In genomic region chr1:28279721-28280120, GRCh38 we compare ENCODE assay signal across 19 cellular contexts. TPM values are rescaled to one million over a fixed set of nuclear protein-coding genes. Genes with fewer than 3 reads are reported as not detected.
DNase-seq lines count a peak whose midpoint lies in the region; ATAC-seq, FAIRE-seq and TF ChIP-seq lines count a peak whose summit lies in the region.
"Had no signal": no experiment of that assay in that cellular context is flagged by ENCODE, and none has a peak within 500 bp of the region (broad histone marks: within the 10 kb centered on the region; RNA-seq: fewer than 3 reads in every experiment).

No MANE protein-coding gene starts in this region.

- H3K9me3 Mint-ChIP-seq in activated T-helper 17 cell treated with anti-CD3 and anti-CD28 coated beads, Interleukin-2, amount 50 U/mL, for 72 hours = no peaks in the 10 kb centered on the region
- H3K9me3 Mint-ChIP-seq in stimulated activated effector memory CD8-positive, alpha-beta T cell treated with anti-CD3 and anti-CD28 coated beads, Interleukin-12 subunit alpha, Interleukin-12 subunit beta, amount 100 ng/mL, for 72 hours = no peaks in the 10 kb centered on the region
- H3K9me3 Mint-ChIP-seq: CD8-positive, alpha-beta T cell had no signal

- H3K4me1 ChIP-seq in HEK293 (ENCODE audit: control insufficient read depth, insufficient read depth, low read length) = no peaks in the 10 kb centered on the region
- peaks cover 3 to 5% of the 10 kb centered on the region in 2 donors for H3K4me1 ChIP-seq in kidney (ENCODE audit: control insufficient read depth in 1 of 2, insufficient read depth in 1 of 2, low read depth in 1 of 2, low read length in 2 of 2)
- no peaks in the 10 kb centered on the region for H3K4me1 ChIP-seq in GM23248 (ENCODE audit: insufficient read depth)
- no peaks in the 10 kb centered on the region for H3K4me1 ChIP-seq in testis
- H3K4me1 ChIP-seq in heart left ventricle = peaks cover 0 to 30% (median 2%) of the 10 kb centered on the region in 12 donors
- H3K4me1 ChIP-seq: HAP-1 had no signal

- H3K4me1 Mint-ChIP-seq in activated T-helper 17 cell treated with anti-CD3 and anti-CD28 coated beads, Interleukin-2, amount 50 U/mL, for 72 hours = peaks cover 4% of the 10 kb centered on the region
- H3K4me1 Mint-ChIP-seq in stimulated activated effector memory CD8-positive, alpha-beta T cell treated with anti-CD3 and anti-CD28 coated beads, Interleukin-12 subunit alpha, Interleukin-12 subunit beta, amount 100 ng/mL, for 72 hours = peaks cover 9% of the 10 kb centered on the region
- H3K4me1 Mint-ChIP-seq: B cell had no signal

- intact Hi-C loops in kidney (cut with DNase I) (no loop called here), testis (cut with DNase I; ENCODE audit: low total_unique reads) (no loop called here), heart left ventricle (cut with DNase I) (no loop called here)

- TF ChIP-seq CTCF in HEK293 (tag by site-specific recombination; IDR thresholded peaks at IDR 0.05) (no peak), kidney (IDR thresholded peaks at IDR 0.05; ENCODE audit: borderline replicate concordance, extremely low read depth, insufficient read depth) (no peak), testis (IDR thresholded peaks at IDR 0.05) (no peak), heart left ventricle (IDR thresholded peaks at IDR 0.05) (no peak)

- H3K9ac ChIP-seq in kidney (ENCODE audit: low read length in 2 of 2) (no peak overlapping the region), GM23248 (no peak overlapping the region)

- peaks cover 56% of the 10 kb centered on the region for H3K36me3 Mint-ChIP-seq in activated T-helper 17 cell treated with anti-CD3 and anti-CD28 coated beads, Interleukin-2, amount 50 U/mL, for 72 hours (ENCODE audit: low read depth)
- H3K36me3 Mint-ChIP-seq in stimulated activated effector memory CD8-positive, alpha-beta T cell treated with anti-CD3 and anti-CD28 coated beads, Interleukin-12 subunit alpha, Interleukin-12 subunit beta, amount 100 ng/mL, for 72 hours = peaks cover 83% of the 10 kb centered on the region

- peaks cover 72% of the 10 kb centered on the region for H3F3A ChIP-seq in GM23248 (ENCODE audit: insufficient read depth)

- no peak overlapping the region for H3K27ac ChIP-seq in HEK293 (ENCODE audit: extremely low read depth, low read depth, low read length)
- H3K27ac ChIP-seq in kidney (ENCODE audit: low read depth in 2 of 2, low read length in 2 of 2) = no peak overlapping the region
- H3K27ac ChIP-seq in GM23248 = no peak overlapping the region
- H3K27ac ChIP-seq in testis = no peak overlapping the region
- no peak overlapping the region for H3K27ac ChIP-seq in heart left ventricle
- H3K27ac ChIP-seq: BLaER1 treated with 17β-estradiol and CSF1 and Interleukin-3, amounts not matched to agents 10 nM and 100 nM had no signal

- peaks cover 31 to 79% of the 10 kb centered on the region in 2 experiments for H3K36me3 ChIP-seq in HEK293 (ENCODE audit: control insufficient read depth in 2 of 2, insufficient read depth in 1 of 2, low read length in 2 of 2)
- peaks cover 17 to 48% of the 10 kb centered on the region in 2 donors for H3K36me3 ChIP-seq in kidney (ENCODE audit: control insufficient read depth in 1 of 2, insufficient read depth in 2 of 2, low read length in 2 of 2)
- peaks cover 90% of the 10 kb centered on the region for H3K36me3 ChIP-seq in GM23248 (ENCODE audit: low read depth)
- H3K36me3 ChIP-seq in testis (ENCODE audit: low read depth, missing control alignments) = no peaks in the 10 kb centered on the region
- peaks cover 0 to 82% (median 71%) of the 10 kb centered on the region in 9 donors for H3K36me3 ChIP-seq in heart left ventricle

- FAIRE-seq in kidney (lab: Jason Lieb, UNC) = no peak
- FAIRE-seq in H54 (lab: Jason Lieb, UNC) = no peak
- FAIRE-seq: H1, HTR-8/SVneo had no signal

- no peaks in the 10 kb centered on the region for H3K27me3 Mint-ChIP-seq in activated T-helper 17 cell treated with anti-CD3 and anti-CD28 coated beads, Interleukin-2, amount 50 U/mL, for 72 hours
- H3K27me3 Mint-ChIP-seq: B cell had no signal

- in situ Hi-C loops in GM23248 (cut with MboI) = no loop called here

- DNase-seq in kidney (peak; percentile 6), GM23248 (no peak), H54 (ENCODE audit: insufficient read length, low spot score) (no peak), testis (no peak), heart left ventricle (no peak)
- no peak for DNase-seq in stimulated activated effector memory CD8-positive, alpha-beta T cell treated with anti-CD3 and anti-CD28 coated beads, Interleukin-12 subunit alpha, Interleukin-12 subunit beta, amount 100 ng/mL, for 72 hours (ENCODE audit: low spot score in 2 of 2)
- DNase-seq: 8988T; Calu3; CD8-positive, alpha-beta T cell; DMS79 treated with DMSO at 0.1 percent for 48 hours; GF-D8; IMR-90 had no signal

- no peak for ATAC-seq in activated T-helper 17 cell treated with anti-CD3 and anti-CD28 coated beads, Interleukin-2, amount 50 U/mL, for 72 hours (replicated peaks)
- no peak for ATAC-seq in stimulated activated effector memory CD8-positive, alpha-beta T cell treated with anti-CD3 and anti-CD28 coated beads, Interleukin-12 subunit alpha, Interleukin-12 subunit beta, amount 100 ng/mL, for 72 hours
- ATAC-seq in heart left ventricle = no peak
- ATAC-seq: CD8-positive, alpha-beta T cell had no signal

- no peak overlapping the region for H3K4me3 ChIP-seq in HEK293 (ENCODE audit: low read depth, low read length)
- no peak overlapping the region for H3K4me3 ChIP-seq in kidney (ENCODE audit: low read length in 2 of 2)
- no peak overlapping the region for H3K4me3 ChIP-seq in GM23248
- no peak overlapping the region for H3K4me3 ChIP-seq in testis
- H3K4me3 ChIP-seq in heart left ventricle = no peak overlapping the region
- H3K4me3 ChIP-seq: BLaER1 treated with 17β-estradiol and CSF1 and Interleukin-3, amounts not matched to agents 10 nM and 100 nM; HAP-1 had no signal

- H3K9me3 ChIP-seq in HEK293 (ENCODE audit: control insufficient read depth, insufficient read depth, low read depth, low read length) (no peaks in the 10 kb centered on the region), kidney (ENCODE audit: control insufficient read depth in 1 of 2, low read length in 2 of 2) (no peaks in the 10 kb centered on the region), GM23248 (ENCODE audit: low read depth) (no peaks in the 10 kb centered on the region), testis (no peaks in the 10 kb centered on the region), heart left ventricle (no peaks in the 10 kb centered on the region)
- H3K9me3 ChIP-seq: BLaER1 treated with 17β-estradiol and CSF1 and Interleukin-3, amounts not matched to agents 10 nM and 100 nM; HAP-1 had no signal

- no peaks in the 10 kb centered on the region for H3K27me3 ChIP-seq in GM23248 (replicated peaks; ENCODE audit: insufficient read depth)
- H3K27me3 ChIP-seq in testis = no peaks in the 10 kb centered on the region
- H3K27me3 ChIP-seq in heart left ventricle = no peaks in the 10 kb centered on the region
- H3K27me3 ChIP-seq: BLaER1 treated with 17β-estradiol and CSF1 and Interleukin-3, amounts not matched to agents 10 nM and 100 nM had no signal

- CTCF ChIA-PET in HEK293 (lab: Yijun Ruan, JAX) = no interaction called here

- peaks cover 65% of the 10 kb centered on the region for H3K79me2 ChIP-seq in GM23248 (ENCODE audit: insufficient read depth)

- H3K4me2 ChIP-seq in GM23248 (ENCODE audit: unreplicated experiment) = no peak overlapping the region

- 97 to 98% methylated on average over 7 of the region's 7 CpGs for WGBS in GM23248 (ENCODE audit: low coverage in 1 of 2, low lambda C conversion rate in 2 of 2, missing lambda C conversion rate in 2 of 2), 2 experiments
- 91 to 97% methylated on average over 7 of the region's 7 CpGs for WGBS in testis, 2 donors
- WGBS in heart left ventricle, 4 donors = 95 to 97% (median 96%) methylated on average over 7 of the region's 7 CpGs

- no peak overlapping the region for H3K4me3 Mint-ChIP-seq in activated T-helper 17 cell treated with anti-CD3 and anti-CD28 coated beads, Interleukin-2, amount 50 U/mL, for 72 hours
- no peak overlapping the region for H3K4me3 Mint-ChIP-seq in stimulated activated effector memory CD8-positive, alpha-beta T cell treated with anti-CD3 and anti-CD28 coated beads, Interleukin-12 subunit alpha, Interleukin-12 subunit beta, amount 100 ng/mL, for 72 hours
- H3K4me3 Mint-ChIP-seq: B cell; CD8-positive, alpha-beta T cell had no signal

- POLR2A ChIA-PET in HEK293 (lab: Yijun Ruan, JAX) = interaction anchor here (0.8 to 1.2 kb wide), 2 partner anchors 20 to 49 kb away, joined by 4 to 7 read pairs; partner anchors contain the start of genes MED18 and SESN2

- no peak overlapping the region for H2AFZ ChIP-seq in GM23248

- peak overlapping the region; percentile 20 for H3K27ac Mint-ChIP-seq in activated T-helper 17 cell treated with anti-CD3 and anti-CD28 coated beads, Interleukin-2, amount 50 U/mL, for 72 hours
- peak overlapping the region; percentile 71 for H3K27ac Mint-ChIP-seq in stimulated activated effector memory CD8-positive, alpha-beta T cell treated with anti-CD3 and anti-CD28 coated beads, Interleukin-12 subunit alpha, Interleukin-12 subunit beta, amount 100 ng/mL, for 72 hours
- H3K27ac Mint-ChIP-seq: B cell; CD8-positive, alpha-beta T cell had no signal

- TF ChIP-seq POLR2A in H54 (IDR thresholded peaks at IDR 0.05; ENCODE audit: low read depth, low read length) (no peak), testis (IDR thresholded peaks at IDR 0.05) (no peak), heart left ventricle (IDR thresholded peaks at IDR 0.05) (no peak)

- no peaks in the 10 kb centered on the region for H3K9me2 ChIP-seq in GM23248 (ENCODE audit: insufficient read depth)

- H4K20me1 ChIP-seq in GM23248 (ENCODE audit: insufficient read depth) = peaks cover 5% of the 10 kb centered on the region; the same call in 1 of the 2 replicates

RNA-seq across cellular contexts. Expression of gene SESN2, which starts 20.4 kb away (rescaled TPM):
- 10 to 100 TPM; 11.8 to 14.6 TPM for total RNA-seq in activated T-helper 17 cell treated with anti-CD3 and anti-CD28 coated beads, Interleukin-2, amount 50 U/mL, for 72 hours
- total RNA-seq in kidney (19.4 TPM), testis (10 to 100 TPM; 36.7 to 43.7 TPM), heart left ventricle (1 to 10 TPM; 2.4 to 6.4 (median 4.7) TPM)
- polyA plus RNA-seq in kidney (ENCODE audit: insufficient read depth, low read depth, low replicate concordance) (22.7 TPM), GM23248 (2016; fragmentation: Nextera tagmentation; extraction: Ambion mirVana) (34.3 and 34.5 TPM in 2 replicates), testis (ENCODE audit: insufficient read depth, low read depth, low replicate concordance) (16.9 TPM), heart left ventricle (1 to 10 TPM; 2.1 to 8.8 TPM)
- total RNA-seq in GM23248 (2014; rRNA removed; shearing (Covaris generic)) = 57.8 and 58.4 TPM in 2 replicates

RNA-seq across cellular contexts. Expression of gene ATP5IF1, which starts 43.8 kb away (rescaled TPM):
- total RNA-seq in activated T-helper 17 cell treated with anti-CD3 and anti-CD28 coated beads, Interleukin-2, amount 50 U/mL, for 72 hours = 100 to 1,000 TPM; 121 to 143 TPM
- total RNA-seq in kidney (172 TPM), testis (100 to 1,000 TPM; 259 to 345 TPM), heart left ventricle (100 to 1,000 TPM; 209 to 865 (median 423) TPM)
- polyA plus RNA-seq in kidney (ENCODE audit: insufficient read depth, low read depth, low replicate concordance) (906 TPM), GM23248 (2016; fragmentation: Nextera tagmentation; extraction: Ambion mirVana) (418 and 421 TPM in 2 replicates), testis (ENCODE audit: insufficient read depth, low read depth, low replicate concordance) (702 TPM), heart left ventricle (1,000 to 10,000 TPM in 1 of 2 donors, 100 to 1,000 TPM in 1; 286 to 3,101 TPM)
- total RNA-seq in GM23248 (2014; rRNA removed; shearing (Covaris generic)) = 98.1 and 163 TPM in 2 replicates

RNA-seq across cellular contexts. Expression of gene DNAJC8, which starts 46.9 kb away (rescaled TPM):
- 100 to 1,000 TPM in 1 of 2 donors, 10 to 100 TPM in 1; 66.2 to 102 TPM for total RNA-seq in activated T-helper 17 cell treated with anti-CD3 and anti-CD28 coated beads, Interleukin-2, amount 50 U/mL, for 72 hours
- total RNA-seq in kidney = 71.7 TPM
- 110 TPM for polyA plus RNA-seq in kidney (ENCODE audit: insufficient read depth, low read depth, low replicate concordance)
- total RNA-seq in GM23248 (2014; rRNA removed; shearing (Covaris generic)) = 52.7 and 53.0 TPM in 2 replicates
- 98.6 and 101 TPM in 2 replicates for polyA plus RNA-seq in GM23248 (2016; fragmentation: Nextera tagmentation; extraction: Ambion mirVana)
- total RNA-seq in testis = 10 to 100 TPM; 44.7 to 48.0 TPM
- polyA plus RNA-seq in testis (ENCODE audit: insufficient read depth, low read depth, low replicate concordance) = 86.5 TPM
- 10 to 100 TPM; 47.1 to 66.9 (median 58.4) TPM for total RNA-seq in heart left ventricle
- polyA plus RNA-seq in heart left ventricle = 10 to 100 TPM; 53.8 to 84.9 TPM

RNA-seq across cellular contexts. Expression of gene MED18, which starts 49.1 kb away (rescaled TPM):
- 10 to 100 TPM; 19.2 to 20.3 TPM for total RNA-seq in activated T-helper 17 cell treated with anti-CD3 and anti-CD28 coated beads, Interleukin-2, amount 50 U/mL, for 72 hours
- total RNA-seq in kidney (14.6 TPM), testis (10 to 100 TPM; 17.0 to 19.9 TPM), heart left ventricle (10 to 100 TPM in 6 of 9 donors, 1 to 10 TPM in 3; 7.1 to 17.2 (median 11.5) TPM)
- polyA plus RNA-seq in kidney (ENCODE audit: insufficient read depth, low read depth, low replicate concordance) (13.2 TPM), GM23248 (2016; fragmentation: Nextera tagmentation; extraction: Ambion mirVana) (11.6 and 12.4 TPM in 2 replicates), testis (ENCODE audit: insufficient read depth, low read depth, low replicate concordance) (18.0 TPM), heart left ventricle (10 to 100 TPM; 10.7 to 14.2 TPM)
- 8.1 and 10.9 TPM in 2 replicates for total RNA-seq in GM23248 (2014; rRNA removed; shearing (Covaris generic))
